In genomic region chr10:13816195-13816926, GRCh38 we compare ENCODE assay signal across 9 cellular contexts.
DNase-seq lines count a peak whose midpoint lies in the region; ATAC-seq and TF ChIP-seq lines count a peak whose summit lies in the region.
"Had no signal": no experiment of that assay in that cellular context is flagged by ENCODE, and none has a peak within 500 bp of the region (broad histone marks: within the 10 kb centered on the region; RNA-seq: fewer than 3 reads in every experiment).

No MANE protein-coding gene starts in this region.

- peaks cover 27% of the 10 kb centered on the region for H3K9me3 Mint-ChIP-seq in endodermal cell
- peaks cover 3 to 24% (median 10%) of the 10 kb centered on the region in 11 donors for H3K9me3 Mint-ChIP-seq in naive thymus-derived CD4-positive, alpha-beta T cell

- 88 to 90% methylated on average over 5 to 7 of the region's 7 CpGs for WGBS in endodermal cell (ENCODE audit: insufficient coverage in 1 of 2, insufficient read length in 1 of 2), 2 experiments

- no peak for ATAC-seq in naive thymus-derived CD4-positive, alpha-beta T cell

- TF ChIP-seq CTCF in endodermal cell (conservative IDR thresholded peaks at IDR 0.05) (no peak), GM20000 (IDR thresholded peaks at IDR 0.05; ENCODE audit: extremely low read depth, missing control alignments) (no peak)

- intact Hi-C loops in naive thymus-derived CD4-positive, alpha-beta T cell (cut with micrococcal nuclease), result no loop called here

- no peaks in the 10 kb centered on the region for H3K4me1 Mint-ChIP-seq in endodermal cell
- H3K4me1 Mint-ChIP-seq in naive thymus-derived CD4-positive, alpha-beta T cell, result peaks cover 7 to 18% (median 14%) of the 10 kb centered on the region in 7 donors

- H3K36me3 ChIP-seq in endodermal cell (ENCODE audit: control insufficient read depth, insufficient read depth, low read length), result no peaks in the 10 kb centered on the region
- no peaks in the 10 kb centered on the region for H3K36me3 ChIP-seq in naive thymus-derived CD4-positive, alpha-beta T cell (ENCODE audit: control insufficient read depth in 2 of 3, insufficient read depth in 3 of 3, low read length in 3 of 3)

- no peak overlapping the region for H3K9ac ChIP-seq in endodermal cell (ENCODE audit: extremely low read depth, low read length, poor library complexity, severe bottlenecking)

- peak overlapping the region; percentile 24 for H3K27ac ChIP-seq in endodermal cell (ENCODE audit: low read depth, low read length)
- no peak overlapping the region for H3K27ac ChIP-seq in naive thymus-derived CD4-positive, alpha-beta T cell (ENCODE audit: low read depth, low read length)

- no peaks in the 10 kb centered on the region for H3K27me3 Mint-ChIP-seq in endodermal cell (ENCODE audit: insufficient read depth)
- H3K27me3 Mint-ChIP-seq in naive thymus-derived CD4-positive, alpha-beta T cell, result peaks cover 0 to 11% (median 3%) of the 10 kb centered on the region in 5 donors

- peaks cover 20% of the 10 kb centered on the region for H3K9me3 ChIP-seq in endodermal cell (ENCODE audit: control insufficient read depth, low read length)
- H3K9me3 ChIP-seq in naive thymus-derived CD4-positive, alpha-beta T cell (ENCODE audit: control insufficient read depth in 2 of 3, low read length in 3 of 3), result no peaks in the 10 kb centered on the region

- CTCF ChIA-PET in naive thymus-derived CD4-positive, alpha-beta T cell (lab: Charles Lee), result no interaction called here

- POLR2A ChIA-PET in naive thymus-derived CD4-positive, alpha-beta T cell (lab: Charles Lee), result interaction anchor here (0.8 kb wide), 1 partner anchor 9 kb away, joined by 4 read pairs; no protein-coding TSS in a partner anchor

- DNase-seq in Ammon's horn (ENCODE audit: low spot score) (peak; percentile 91), NCI-H446 treated with DMSO at 0.1 percent for 48 hours (lab: John Stamatoyannopoulos, UW) (peak; percentile 91), endodermal cell (no peak), middle frontal gyrus (ENCODE audit: extremely low spot score, low spot score) (peak; percentile 50), GM20000 (ENCODE audit: low spot score) (no peak), DMS114 treated with DMSO at 0.1 percent for 48 hours (lab: John Stamatoyannopoulos, UW; ENCODE audit: unreplicated experiment) (no peak), AML-193 (lab: John Stamatoyannopoulos, UW) (no peak)
- no peak for DNase-seq in naive thymus-derived CD4-positive, alpha-beta T cell
- DNase-seq: GOT3 had no signal

- H3K4me3 ChIP-seq in endodermal cell (ENCODE audit: low read length), result no peak overlapping the region
- no peak overlapping the region for H3K4me3 ChIP-seq in naive thymus-derived CD4-positive, alpha-beta T cell (ENCODE audit: low read length)

- no peaks in the 10 kb centered on the region for H3K27me3 ChIP-seq in endodermal cell (ENCODE audit: control insufficient read depth, insufficient read depth, low read length, poor library complexity, severe bottlenecking)
- no peaks in the 10 kb centered on the region for H3K27me3 ChIP-seq in naive thymus-derived CD4-positive, alpha-beta T cell (ENCODE audit: control insufficient read depth in 2 of 2, insufficient read depth in 2 of 2, low read length in 2 of 2)

- H3K4me3 Mint-ChIP-seq in endodermal cell, result no peak overlapping the region
- no peak overlapping the region for H3K4me3 Mint-ChIP-seq in naive thymus-derived CD4-positive, alpha-beta T cell

- H3K36me3 Mint-ChIP-seq in endodermal cell (ENCODE audit: low read depth), result peaks cover 8% of the 10 kb centered on the region
- H3K36me3 Mint-ChIP-seq in naive thymus-derived CD4-positive, alpha-beta T cell, result peaks cover 4 to 8% (median 8%) of the 10 kb centered on the region in 5 donors

- H3K27ac Mint-ChIP-seq in endodermal cell, result no peak overlapping the region
- H3K27ac Mint-ChIP-seq in naive thymus-derived CD4-positive, alpha-beta T cell, result no peak overlapping the region

- no peaks in the 10 kb centered on the region for H3K4me1 ChIP-seq in endodermal cell (ENCODE audit: control insufficient read depth, insufficient read depth, low read length)
- peaks cover 0 to 15% of the 10 kb centered on the region in 2 donors for H3K4me1 ChIP-seq in naive thymus-derived CD4-positive, alpha-beta T cell (ENCODE audit: control insufficient read depth in 2 of 2, insufficient read depth in 2 of 2, low read length in 2 of 2)

Comparison
In these comparisons a context has a peak if more than half of its experiments do, and no peak if none do; other contexts are left out.
1. DNase-seq: peak in Ammon's horn (single experiment), NCI-H446 treated with DMSO at 0.1 percent for 48 hours (single experiment) and middle frontal gyrus (single experiment); none in endodermal cell (single experiment), GM20000 (single experiment), DMS114 treated with DMSO at 0.1 percent for 48 hours (single experiment), AML-193 (0 of 2) and naive thymus-derived CD4-positive, alpha-beta T cell (0 of 9).